Comparison of ENCODE assay signal across 38 cellular contexts in the genomic region with DNA sequence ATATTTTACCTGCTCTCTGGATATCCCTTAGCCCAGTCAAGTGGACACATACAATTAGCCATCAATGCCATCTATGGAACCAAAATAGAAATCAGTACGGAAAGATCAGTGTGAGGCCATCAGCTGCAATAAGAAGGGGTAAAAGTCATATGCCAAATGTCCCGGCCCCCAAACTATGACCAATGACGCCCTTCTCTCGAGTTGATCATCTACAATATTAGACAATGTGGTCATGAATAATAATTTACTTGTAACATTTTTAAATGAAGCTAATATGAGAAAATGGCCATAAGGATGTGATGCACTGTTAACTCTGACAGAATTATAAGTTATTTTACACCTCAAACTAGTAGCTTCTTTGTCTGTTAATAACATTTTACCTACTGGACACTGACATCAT.
"Had no signal": no experiment of that assay in that cellular context is flagged by ENCODE, and none has a peak within 500 bp of the region (broad histone marks: within the 10 kb centered on the region; RNA-seq: fewer than 3 reads in every experiment).

No MANE protein-coding gene starts in this region.

- H3K36me3 Mint-ChIP-seq: activated CD4-positive, alpha-beta memory T cell treated with anti-CD3 and anti-CD28 coated beads for 36 hours; activated naive CD4-positive, alpha-beta T cell treated with anti-CD3 and anti-CD28 coated beads, Interleukin-2, amount 50 U/mL, for 72 hours; activated naive CD8-positive, alpha-beta T cell treated with anti-CD3 and anti-CD28 coated beads for 36 hours; brain had no signal

- H3K4me3 ChIP-seq: ascending aorta, cardiac muscle cell had no signal

- DNase-seq: activated CD4-positive, alpha-beta memory T cell treated with anti-CD3 and anti-CD28 coated beads for 36 hours; activated CD4-positive, alpha-beta T cell treated with anti-CD3 and anti-CD28 coated beads for 1 hour; activated CD4-positive, alpha-beta T cell treated with anti-CD3 and anti-CD28 coated beads for 36 hours; activated CD4-positive, alpha-beta T cell treated with anti-CD3 and anti-CD28 coated beads for 48 hours; activated CD4-positive, alpha-beta T cell treated with anti-CD3 and anti-CD28 coated beads, Interleukin-2, amount 50 U/mL, for 1 hour; activated CD4-positive, alpha-beta T cell treated with anti-CD3 and anti-CD28 coated beads, Interleukin-2, amount 50 U/mL, for 4 hours; activated CD4-positive, CD25-positive, alpha-beta regulatory T cell; activated CD8-positive, alpha-beta memory T cell treated with anti-CD3 and anti-CD28 coated beads, Interleukin-2, amount 50 U/mL, for 4 hours; activated CD8-positive, alpha-beta T cell treated with anti-CD3 and anti-CD28 coated beads for 36 hours; activated effector memory CD4-positive, alpha-beta T cell treated with anti-CD3 and anti-CD28 coated beads, Interleukin-2, amount 50 U/mL, for 16 hours; activated gamma-delta T cell treated with Interleukin-2 at 50 U/mL for 16 hours; activated naive CD4-positive, alpha-beta T cell; activated naive CD4-positive, alpha-beta T cell treated with anti-CD3 and anti-CD28 coated beads for 36 hours; activated naive CD4-positive, alpha-beta T cell treated with anti-CD3 and anti-CD28 coated beads, Interleukin-2, amount 50 U/mL, for 16 hours; activated naive CD8-positive, alpha-beta T cell treated with anti-CD3 and anti-CD28 coated beads for 36 hours; activated T-cell treated with anti-CD3 and anti-CD28 coated beads for 4 hours; activated T-cell treated with anti-CD3 and anti-CD28 coated beads, Interleukin-2, amount 50 U/mL, for 1 hour; activated T-cell treated with anti-CD3 and anti-CD28 coated beads, Interleukin-2, amount 50 U/mL, for 4 hours; activated T-cell treated with anti-CD3 and anti-CD28 coated beads, Interleukin-2, amount 50 U/mL, for 72 hours; amygdala; anterior cingulate cortex; caudate nucleus; SW 1271; T-helper 1 cell; T-helper 2 cell; T-helper 9 cell; WERI-Rb-1 had no signal

- H3K27me3 Mint-ChIP-seq: activated CD4-positive, alpha-beta memory T cell treated with anti-CD3 and anti-CD28 coated beads for 36 hours; activated CD4-positive, alpha-beta T cell treated with anti-CD3 and anti-CD28 coated beads for 36 hours; activated CD8-positive, alpha-beta T cell treated with anti-CD3 and anti-CD28 coated beads for 36 hours; activated naive CD8-positive, alpha-beta T cell treated with anti-CD3 and anti-CD28 coated beads for 36 hours; activated T-helper 17 cell treated with anti-CD3 and anti-CD28 coated beads, Interleukin-2, amount 50 U/mL, for 72 hours; brain; central memory CD8-positive, alpha-beta T cell had no signal

- H3K4me1 ChIP-seq: ascending aorta had no signal

- ATAC-seq: activated CD4-positive, alpha-beta T cell treated with anti-CD3 and anti-CD28 coated beads for 36 hours; activated CD4-positive, CD25-positive, alpha-beta regulatory T cell treated with anti-CD3 and anti-CD28 coated beads, Interleukin-2, amount 50 U/mL, for 24 hours; activated CD8-positive, alpha-beta T cell treated with anti-CD3 and anti-CD28 coated beads for 36 hours; activated naive CD4-positive, alpha-beta T cell treated with anti-CD3 and anti-CD28 coated beads, Interleukin-2, amount 50 U/mL, for 72 hours; activated T-cell treated with anti-CD3 and anti-CD28 coated beads, Interleukin-2, amount 50 U/mL, for 4 hours; activated T-cell treated with anti-CD3 and anti-CD28 coated beads, Interleukin-2, amount 50 U/mL, for 72 hours; activated T-helper 17 cell treated with anti-CD3 and anti-CD28 coated beads, Interleukin-2, amount 50 U/mL, for 72 hours; WTC11 had no signal

- H3K9me3 Mint-ChIP-seq: brain had no signal

- H3K9me3 ChIP-seq: ascending aorta had no signal

- H3K27ac Mint-ChIP-seq: activated CD4-positive, alpha-beta memory T cell treated with anti-CD3 and anti-CD28 coated beads for 36 hours; activated CD4-positive, alpha-beta T cell treated with anti-CD3 and anti-CD28 coated beads for 36 hours; activated CD8-positive, alpha-beta T cell treated with anti-CD3 and anti-CD28 coated beads for 36 hours; activated naive CD4-positive, alpha-beta T cell treated with anti-CD3 and anti-CD28 coated beads for 36 hours; activated naive CD4-positive, alpha-beta T cell treated with anti-CD3 and anti-CD28 coated beads, Interleukin-2, amount 50 U/mL, for 72 hours; activated naive CD8-positive, alpha-beta T cell treated with anti-CD3 and anti-CD28 coated beads for 36 hours; activated T-cell treated with anti-CD3 and anti-CD28 coated beads, Interleukin-2, amount 50 U/mL, for 72 hours; activated T-helper 1 cell treated with anti-CD3 and anti-CD28 coated beads, Interleukin-12 subunit alpha, Interleukin-12 subunit beta, Interleukin-2, Interleukin-4 antibody, amounts not matched to agents 30 ng/mL and 10 ng/mL and 1 ng/mL, durations not matched to agents 14 hours and 24 hours and 36 hours; activated T-helper 17 cell treated with anti-CD3 and anti-CD28 coated beads, Interleukin-2, amount 50 U/mL, for 72 hours; brain; T-helper 1 cell treated with Interleukin-12 subunit alpha and Interleukin-12 subunit beta and Interleukin-4 antibody, amounts not matched to agents 30 μg/mL and 1 μg/mL, for 36 hours; T-helper 2 cell treated with Interferon-gamma antibody and Interleukin-4, amounts not matched to agents 5 μg/mL and 100 μg/mL, for 36 hours; WTC11 had no signal

- H3K27me3 ChIP-seq: ascending aorta, cardiac muscle cell had no signal

- H3K27ac ChIP-seq: ascending aorta, cardiac muscle cell, WERI-Rb-1 had no signal

- H3K36me3 ChIP-seq: ascending aorta, cardiac muscle cell, WERI-Rb-1 had no signal

- H3K4me3 Mint-ChIP-seq: activated CD4-positive, alpha-beta memory T cell treated with anti-CD3 and anti-CD28 coated beads for 36 hours; activated CD4-positive, alpha-beta T cell treated with anti-CD3 and anti-CD28 coated beads for 36 hours; activated CD8-positive, alpha-beta T cell treated with anti-CD3 and anti-CD28 coated beads for 36 hours; activated naive CD4-positive, alpha-beta T cell treated with anti-CD3 and anti-CD28 coated beads for 36 hours; activated naive CD8-positive, alpha-beta T cell treated with anti-CD3 and anti-CD28 coated beads for 36 hours; activated T-cell treated with anti-CD3 and anti-CD28 coated beads, Interleukin-2, amount 50 U/mL, for 4 hours; activated T-cell treated with anti-CD3 and anti-CD28 coated beads, Interleukin-2, amount 50 U/mL, for 72 hours; activated T-helper 1 cell treated with anti-CD3 and anti-CD28 coated beads, Interleukin-12 subunit alpha, Interleukin-12 subunit beta, Interleukin-2, Interleukin-4 antibody, amounts not matched to agents 30 ng/mL and 10 ng/mL and 1 ng/mL, durations not matched to agents 14 hours and 24 hours and 36 hours; activated T-helper 17 cell treated with anti-CD3 and anti-CD28 coated beads, Interleukin-2, amount 50 U/mL, for 72 hours; brain; central memory CD8-positive, alpha-beta T cell; T-helper 1 cell treated with Interleukin-12 subunit alpha and Interleukin-12 subunit beta and Interleukin-4 antibody, amounts not matched to agents 30 μg/mL and 1 μg/mL, for 36 hours; T-helper 2 cell treated with Interferon-gamma antibody and Interleukin-4, amounts not matched to agents 5 μg/mL and 100 μg/mL, for 36 hours; WTC11 had no signal

- H3K4me1 Mint-ChIP-seq: activated CD4-positive, alpha-beta T cell treated with anti-CD3 and anti-CD28 coated beads for 36 hours; activated naive CD8-positive, alpha-beta T cell treated with anti-CD3 and anti-CD28 coated beads for 36 hours; activated T-helper 17 cell treated with anti-CD3 and anti-CD28 coated beads, Interleukin-2, amount 50 U/mL, for 72 hours; brain; central memory CD8-positive, alpha-beta T cell had no signal
